ENCODE assay signal across 8 cellular contexts in the genomic region with DNA sequence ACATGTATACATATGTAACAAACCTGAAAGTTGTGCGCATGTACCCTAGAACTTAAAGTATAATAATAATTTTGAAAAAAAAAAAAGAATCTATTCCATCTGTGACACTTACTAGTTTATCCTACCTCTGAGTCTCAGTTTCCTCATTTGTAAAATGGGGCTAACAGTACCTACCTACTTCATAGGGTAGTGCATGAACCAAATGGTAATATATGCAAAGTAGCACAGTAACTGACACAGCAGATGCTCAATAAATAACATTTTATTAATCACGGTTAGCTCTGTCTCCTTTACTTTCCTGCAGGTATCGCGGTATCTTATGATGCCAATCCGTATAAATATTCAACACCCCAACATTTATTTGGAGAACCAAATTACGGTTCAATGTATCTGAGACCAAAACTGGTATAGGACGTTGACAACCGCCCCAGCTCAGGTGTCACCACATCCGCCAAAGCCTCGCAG. TPM values are rescaled to one million over a fixed set of nuclear protein-coding genes. Genes with fewer than 3 reads are reported as not detected.
DNase-seq lines count a peak whose midpoint lies in the region; ATAC-seq and TF ChIP-seq lines count a peak whose summit lies in the region.

No MANE protein-coding gene starts in this region.

- no peaks in the 10 kb centered on the region for H3K9me3 ChIP-seq in CD4-positive, alpha-beta memory T cell (ENCODE audit: control insufficient read depth in 1 of 2, low read length in 2 of 2)
- no peaks in the 10 kb centered on the region for H3K9me3 ChIP-seq in HAP-1

- no peaks in the 10 kb centered on the region for H3K9me3 Mint-ChIP-seq in CD4-positive, alpha-beta memory T cell
- no peaks in the 10 kb centered on the region for H3K9me3 Mint-ChIP-seq in stimulated activated memory B cell treated with anti-CD40 and anti-IgM and Interleukin-4, amounts not matched to agents 10 μg/mL and 1 μg/mL and 100 μg/mL, for 72 hours

- peak; percentile 7 for ATAC-seq in SK-N-SH treated with all-trans-retinoic acid at 6 μM for 48 hours
- no peak for ATAC-seq in stimulated activated memory B cell treated with anti-CD40 and anti-IgM and Interleukin-4, amounts not matched to agents 10 μg/mL and 1 μg/mL and 100 μg/mL, for 72 hours

- peaks cover 31 to 62% (median 48%) of the 10 kb centered on the region in 4 donors for H3K4me1 Mint-ChIP-seq in CD4-positive, alpha-beta memory T cell
- H3K4me1 Mint-ChIP-seq in stimulated activated memory B cell treated with anti-CD40 and anti-IgM and Interleukin-4, amounts not matched to agents 10 μg/mL and 1 μg/mL and 100 μg/mL, for 72 hours, result peaks cover 40% of the 10 kb centered on the region

- H3K27ac ChIP-seq in CD4-positive, alpha-beta memory T cell (ENCODE audit: low read depth, low read length), result peak overlapping the region; percentile 99

- H3K36me3 ChIP-seq in CD4-positive, alpha-beta memory T cell (ENCODE audit: insufficient read depth, low read length), result no peaks in the 10 kb centered on the region
- H3K36me3 ChIP-seq in HAP-1 (replicated peaks), result no peaks in the 10 kb centered on the region

- in situ Hi-C loops in HAP-1 (cut with MboI; ENCODE audit: low sequenced_read_pairs), result no loop called here

- peak overlapping the region; percentile 98 to 99 (median 98) for H3K27ac Mint-ChIP-seq in CD4-positive, alpha-beta memory T cell
- H3K27ac Mint-ChIP-seq in stimulated activated memory B cell treated with anti-CD40 and anti-IgM and Interleukin-4, amounts not matched to agents 10 μg/mL and 1 μg/mL and 100 μg/mL, for 72 hours, result peak overlapping the region; percentile 98

- no peak for TF ChIP-seq CTCF in foreskin fibroblast (IDR thresholded peaks at IDR 0.05; ENCODE audit: low read depth, low read length)

- peak overlapping the region; percentile 83 to 97 (median 94) for H3K4me3 Mint-ChIP-seq in CD4-positive, alpha-beta memory T cell
- H3K4me3 Mint-ChIP-seq in stimulated activated memory B cell treated with anti-CD40 and anti-IgM and Interleukin-4, amounts not matched to agents 10 μg/mL and 1 μg/mL and 100 μg/mL, for 72 hours, result peak overlapping the region; percentile 94

- CTCF ChIA-PET in CD4-positive, alpha-beta memory T cell (lab: Charles Lee; ENCODE audit: partially characterized antibody), result interaction anchor here (1.2 to 4.3 kb wide), 4 partner anchors 12 to 120 kb away, joined by 5 to 19 read pairs (median 6); no protein-coding TSS in a partner anchor

- H3K27me3 Mint-ChIP-seq in CD4-positive, alpha-beta memory T cell, result no peaks in the 10 kb centered on the region
- no peaks in the 10 kb centered on the region for H3K27me3 Mint-ChIP-seq in stimulated activated memory B cell treated with anti-CD40 and anti-IgM and Interleukin-4, amounts not matched to agents 10 μg/mL and 1 μg/mL and 100 μg/mL, for 72 hours

- H3K27me3 ChIP-seq in CD4-positive, alpha-beta memory T cell (ENCODE audit: insufficient read depth, low read length), result no peaks in the 10 kb centered on the region
- no peaks in the 10 kb centered on the region for H3K27me3 ChIP-seq in HAP-1 (ENCODE audit: low read depth)

- peaks cover 12 to 17% of the 10 kb centered on the region in 2 donors for H3K36me3 Mint-ChIP-seq in CD4-positive, alpha-beta memory T cell
- peaks cover 6% of the 10 kb centered on the region for H3K36me3 Mint-ChIP-seq in stimulated activated memory B cell treated with anti-CD40 and anti-IgM and Interleukin-4, amounts not matched to agents 10 μg/mL and 1 μg/mL and 100 μg/mL, for 72 hours

- POLR2A ChIA-PET in CD4-positive, alpha-beta memory T cell (lab: Charles Lee; ENCODE audit: partially characterized antibody), result interaction anchor here (0.6 to 4.0 kb wide), 26 partner anchors 9 to 340 kb away, joined by 3 to 29 read pairs (median 5); a partner anchor contains a TSS

- intact Hi-C loops in CD4-positive, alpha-beta memory T cell (cut with micrococcal nuclease), result loop anchor here (1.0 to 5.0 kb wide), 10 partner anchors 33 to 486 kb away; a partner anchor contains a TSS

- H3K4me1 ChIP-seq in CD4-positive, alpha-beta memory T cell (ENCODE audit: insufficient read depth, low read length), result peaks cover 43% of the 10 kb centered on the region
- H3K4me1 ChIP-seq in HAP-1, result peaks cover 19% of the 10 kb centered on the region

- DNase-seq in CD4-positive, alpha-beta memory T cell, result no peak
- no peak for DNase-seq in HAP-1 (ENCODE audit: low spot score in 2 of 2)
- DNase-seq in foreskin fibroblast, result no peak
- DNase-seq in T-helper 9 cell, result no peak
- DNase-seq in NCI-H774 (lab: John Stamatoyannopoulos, UW), result no peak
- no peak for DNase-seq in D341Med (ENCODE audit: low spot score)

- peak overlapping the region; percentile 78 to 84 for H3K4me3 ChIP-seq in CD4-positive, alpha-beta memory T cell (ENCODE audit: low read length in 2 of 2)
- H3K4me3 ChIP-seq in HAP-1 (peak overlapping the region; percentile 83), foreskin fibroblast (ENCODE audit: low read depth in 1 of 2, low read length in 2 of 2) (peak overlapping the region; percentile 84 to 98)

TF ChIP-seq in SK-N-SH treated with all-trans-retinoic acid at 6 μM for 48 hours, 23 proteins besides CTCF, POLR2A, EP300 and RAD21:
- TF ChIP-seq, protein P1, sequence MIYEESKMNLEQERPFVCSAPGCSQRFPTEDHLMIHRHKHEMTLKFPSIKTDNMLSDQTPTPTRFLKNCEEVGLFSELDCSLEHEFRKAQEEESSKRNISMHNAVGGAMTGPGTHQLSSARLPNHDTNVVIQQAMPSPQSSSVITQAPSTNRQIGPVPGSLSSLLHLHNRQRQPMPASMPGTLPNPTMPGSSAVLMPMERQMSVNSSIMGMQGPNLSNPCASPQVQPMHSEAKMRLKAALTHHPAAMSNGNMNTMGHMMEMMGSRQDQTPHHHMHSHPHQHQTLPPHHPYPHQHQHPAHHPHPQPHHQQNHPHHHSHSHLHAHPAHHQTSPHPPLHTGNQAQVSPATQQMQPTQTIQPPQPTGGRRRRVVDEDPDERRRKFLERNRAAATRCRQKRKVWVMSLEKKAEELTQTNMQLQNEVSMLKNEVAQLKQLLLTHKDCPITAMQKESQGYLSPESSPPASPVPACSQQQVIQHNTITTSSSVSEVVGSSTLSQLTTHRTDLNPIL (CRISPR knock-in tag; IDR thresholded peaks at IDR 0.05; ENCODE audit: low read depth), result no peak
- TF ChIP-seq ZFP30 (CRISPR knock-in tag; IDR thresholded peaks at IDR 0.05) (no peak), ZNF70 (CRISPR knock-in tag; IDR thresholded peaks at IDR 0.05) (no peak), RARB (CRISPR knock-in tag; IDR thresholded peaks at IDR 0.05) (no peak), TCF4 (CRISPR knock-in tag; IDR thresholded peaks at IDR 0.05; ENCODE audit: borderline replicate concordance) (no peak), ESRRG (CRISPR knock-in tag; IDR thresholded peaks at IDR 0.05) (no peak), TOX (CRISPR knock-in tag; IDR thresholded peaks at IDR 0.05; ENCODE audit: borderline replicate concordance) (no peak), ARNTL (CRISPR knock-in tag; IDR thresholded peaks at IDR 0.05; ENCODE audit: borderline replicate concordance, low read depth) (no peak), ISL1 (CRISPR knock-in tag; IDR thresholded peaks at IDR 0.05) (no peak), BACH2 (CRISPR knock-in tag; IDR thresholded peaks at IDR 0.05; ENCODE audit: borderline replicate concordance) (no peak)
- TF ChIP-seq, protein P2, sequence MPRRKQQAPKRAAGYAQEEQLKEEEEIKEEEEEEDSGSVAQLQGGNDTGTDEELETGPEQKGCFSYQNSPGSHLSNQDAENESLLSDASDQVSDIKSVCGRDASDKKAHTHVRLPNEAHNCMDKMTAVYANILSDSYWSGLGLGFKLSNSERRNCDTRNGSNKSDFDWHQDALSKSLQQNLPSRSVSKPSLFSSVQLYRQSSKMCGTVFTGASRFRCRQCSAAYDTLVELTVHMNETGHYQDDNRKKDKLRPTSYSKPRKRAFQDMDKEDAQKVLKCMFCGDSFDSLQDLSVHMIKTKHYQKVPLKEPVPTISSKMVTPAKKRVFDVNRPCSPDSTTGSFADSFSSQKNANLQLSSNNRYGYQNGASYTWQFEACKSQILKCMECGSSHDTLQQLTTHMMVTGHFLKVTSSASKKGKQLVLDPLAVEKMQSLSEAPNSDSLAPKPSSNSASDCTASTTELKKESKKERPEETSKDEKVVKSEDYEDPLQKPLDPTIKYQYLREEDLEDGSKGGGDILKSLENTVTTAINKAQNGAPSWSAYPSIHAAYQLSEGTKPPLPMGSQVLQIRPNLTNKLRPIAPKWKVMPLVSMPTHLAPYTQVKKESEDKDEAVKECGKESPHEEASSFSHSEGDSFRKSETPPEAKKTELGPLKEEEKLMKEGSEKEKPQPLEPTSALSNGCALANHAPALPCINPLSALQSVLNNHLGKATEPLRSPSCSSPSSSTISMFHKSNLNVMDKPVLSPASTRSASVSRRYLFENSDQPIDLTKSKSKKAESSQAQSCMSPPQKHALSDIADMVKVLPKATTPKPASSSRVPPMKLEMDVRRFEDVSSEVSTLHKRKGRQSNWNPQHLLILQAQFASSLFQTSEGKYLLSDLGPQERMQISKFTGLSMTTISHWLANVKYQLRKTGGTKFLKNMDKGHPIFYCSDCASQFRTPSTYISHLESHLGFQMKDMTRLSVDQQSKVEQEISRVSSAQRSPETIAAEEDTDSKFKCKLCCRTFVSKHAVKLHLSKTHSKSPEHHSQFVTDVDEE (CRISPR knock-in tag; IDR thresholded peaks at IDR 0.05), result no peak

RNA-seq across cellular contexts. Expression of a gene that starts 0.7 kb away (rescaled TPM):
- total RNA-seq in CD4-positive, alpha-beta memory T cell, result 100 to 1,000 TPM; 202 to 217 TPM
- 100 to 1,000 TPM; 338 to 425 TPM for polyA plus RNA-seq in CD4-positive, alpha-beta memory T cell

RNA-seq across cellular contexts. Expression of a gene that starts 48.9 kb away (rescaled TPM):
- total RNA-seq in CD4-positive, alpha-beta memory T cell, result 100 to 1,000 TPM; 129 to 133 TPM
- 10 to 100 TPM in 1 of 2 donors, 1 to 10 TPM in 1; 9.8 to 20.2 TPM for polyA plus RNA-seq in CD4-positive, alpha-beta memory T cell
